24 cellular contexts compared by ENCODE assay signal in genomic region chr19:54551293-54551692, GRCh38. TPM values are rescaled to one million over a fixed set of nuclear protein-coding genes. Genes with fewer than 3 reads are reported as not detected.
A peak's percentile ranks its signal among the peaks of the same experiment; 100 is the strongest.
DNase-seq lines count a peak whose midpoint lies in the region; ATAC-seq and TF ChIP-seq lines count a peak whose summit lies in the region.
"Had no signal": no experiment of that assay in that cellular context is flagged by ENCODE, and none has a peak within 500 bp of the region (broad histone marks: within the 10 kb centered on the region; RNA-seq: fewer than 3 reads in every experiment).

No MANE protein-coding gene starts in this region.

- no peak overlapping the region; the same call in 1 of the 2 replicates for H3K9ac ChIP-seq in BLaER1

- no peak for TF ChIP-seq CTCF in GM10266 (IDR thresholded peaks at IDR 0.05; ENCODE audit: control insufficient read depth, insufficient read depth, low read depth, missing control alignments)

- no peaks in the 10 kb centered on the region for H4K20me1 ChIP-seq in BLaER1

- no peaks in the 10 kb centered on the region for H3K9me3 ChIP-seq in BLaER1
- H3K9me3 ChIP-seq in aorta (ENCODE audit: control insufficient read depth, low read length) = no peaks in the 10 kb centered on the region
- H3K9me3 ChIP-seq: gastroesophageal sphincter, stomach, transverse colon had no signal

- 82 to 84% methylated on average over 6 of the region's 6 CpGs for WGBS in aorta, 2 donors

- peak; percentile 48 for DNase-seq in GM10266 (ENCODE audit: extremely low spot score)
- DNase-seq in activated gamma-delta T cell treated with anti-CD3 and anti-CD28 coated beads, Interleukin-2, amount 50 U/mL, for 16 hours (ENCODE audit: low read depth) = peak; percentile 25
- no peak for DNase-seq in aorta
- DNase-seq in midbrain (lab: John Stamatoyannopoulos, UW) = no peak
- no peak for DNase-seq in anterior cingulate cortex (lab: John Stamatoyannopoulos, UW)
- DNase-seq: CD4-positive, alpha-beta T cell; effector CD4-positive, alpha-beta T cell; GOT3; mesenchymal stem cell; NCI-H187; NCI-H2227 treated with DMSO at 0.1 percent for 48 hours; stimulated activated CD4-positive, alpha-beta T cell treated with anti-CD3 and anti-CD28 coated beads, Interleukin-1b, Interleukin-23, amount 100 ng/mL, for 48 hours; stomach; WERI-Rb-1 had no signal

- H3K27me3 ChIP-seq in BLaER1 (no peaks in the 10 kb centered on the region), aorta (ENCODE audit: control insufficient read depth in 1 of 2, insufficient read depth in 2 of 2, low read length in 1 of 2) (no peaks in the 10 kb centered on the region)

- H3K27ac ChIP-seq in BLaER1 = peak overlapping the region; percentile 62; the same call in 1 of the 2 replicates
- H3K27ac ChIP-seq in aorta (ENCODE audit: low read depth in 1 of 2, low read length in 2 of 2) = no peak overlapping the region
- H3K27ac ChIP-seq: gastroesophageal sphincter, SK-N-MC, stomach, transverse colon, WERI-Rb-1 had no signal

- H3K4me3 ChIP-seq in BLaER1 (peak overlapping the region; percentile 30; the same call in 1 of the 2 replicates), aorta (ENCODE audit: low read length in 2 of 2) (no peak overlapping the region)
- H3K4me3 ChIP-seq: gastroesophageal sphincter, K562, SK-N-MC, stomach, transverse colon had no signal

- peak overlapping the region; percentile 85 for H3K4me2 ChIP-seq in BLaER1

- H3K36me3 ChIP-seq in BLaER1 (no peaks in the 10 kb centered on the region), aorta (ENCODE audit: control insufficient read depth in 1 of 2, insufficient read depth in 2 of 2, low read length in 1 of 2) (no peaks in the 10 kb centered on the region)
- H3K36me3 ChIP-seq: gastroesophageal sphincter, stomach, transverse colon, WERI-Rb-1 had no signal

- peaks cover 55% of the 10 kb centered on the region for H3K4me1 ChIP-seq in BLaER1
- H3K4me1 ChIP-seq in aorta (ENCODE audit: control insufficient read depth in 1 of 2, insufficient read depth in 2 of 2, low read length in 2 of 2) = no peaks in the 10 kb centered on the region
- H3K4me1 ChIP-seq: gastroesophageal sphincter, stomach, transverse colon had no signal

- intact Hi-C loops in aorta (cut with DNase I) = no loop called here

- peak; percentile 65 for ATAC-seq in HG03175 (IDR thresholded peaks at IDR 0.05; ENCODE audit: unreplicated experiment)
- no peak for ATAC-seq in GM18873 (IDR thresholded peaks at IDR 0.05; ENCODE audit: low FRiP score, unreplicated experiment)
- no peak for ATAC-seq in aorta (ENCODE audit: low FRiP score)
- ATAC-seq: esophagus mucosa, gastroesophageal sphincter, K562 had no signal

RNA-seq across cellular contexts. Expression of gene LILRA2, which starts 22.3 kb away (rescaled TPM):
- 1 to 10 TPM; 3.5 to 3.7 TPM for total RNA-seq in aorta
- polyA plus RNA-seq in aorta = 10 to 100 TPM in 1 of 2 donors, 1 to 10 TPM in 1; 2.3 to 10.1 TPM
- total RNA-seq: chondrocyte, esophagus mucosa, kidney epithelial cell had no signal

RNA-seq across cellular contexts. Expression of gene LILRA1, which starts 42.1 kb away (rescaled TPM):
- 1 to 10 TPM; 1.4 to 2.0 TPM for total RNA-seq in aorta
- under 1 TPM; 0.08 to 0.88 TPM for polyA plus RNA-seq in aorta
- total RNA-seq: chondrocyte, K562, kidney epithelial cell, stomach had no signal
- polyA plus RNA-seq: K562 had no signal

RNA-seq across cellular contexts. Expression of gene LAIR2, which starts 48.7 kb away (rescaled TPM):
- 1 to 10 TPM in 1 of 2 donors, under 1 TPM in 1; 0.52 to 2.4 TPM for total RNA-seq in aorta
- not detected for polyA plus RNA-seq in aorta
- total RNA-seq: chondrocyte, esophagus mucosa, gastroesophageal sphincter, K562, kidney epithelial cell, stomach had no signal
- polyA plus RNA-seq: K562 had no signal

Comparison
In these comparisons a context has a peak if more than half of its experiments do, and no peak if none do; other contexts are left out.
1. DNase-seq: peak in GM10266 (single experiment) and activated gamma-delta T cell treated with anti-CD3 and anti-CD28 coated beads, Interleukin-2, amount 50 U/mL, for 16 hours (single experiment); none in aorta (0 of 2), midbrain (single experiment) and anterior cingulate cortex (0 of 58).